19 cellular contexts compared by ENCODE assay signal in genomic region chr10:89082086-89082485, GRCh38.
DNase-seq lines count a peak whose midpoint lies in the region; ATAC-seq, FAIRE-seq and TF ChIP-seq lines count a peak whose summit lies in the region.
"Had no signal": no experiment of that assay in that cellular context is flagged by ENCODE, and none has a peak within 500 bp of the region (broad histone marks: within the 10 kb centered on the region; RNA-seq: fewer than 3 reads in every experiment).

No MANE protein-coding gene starts in this region.

- H3K36me3 ChIP-seq in DND-41 (ENCODE audit: insufficient read depth, low read length) (no peaks in the 10 kb centered on the region), IMR-90 (ENCODE audit: control insufficient read depth, insufficient read depth, low read length) (no peaks in the 10 kb centered on the region), endothelial cell of umbilical vein (ENCODE audit: control insufficient read depth in 2 of 2, extremely low read depth in 1 of 2, insufficient read depth in 2 of 2, low read length in 2 of 2) (no peaks in the 10 kb centered on the region), breast epithelium (no peaks in the 10 kb centered on the region)

- H2AFZ ChIP-seq in DND-41 (ENCODE audit: low read depth, low read length), result no peak overlapping the region
- H2AFZ ChIP-seq in IMR-90 (replicated peaks; ENCODE audit: low read length, poor library complexity), result no peak overlapping the region
- peak overlapping the region; percentile 92 for H2AFZ ChIP-seq in endothelial cell of umbilical vein (ENCODE audit: low read depth, low read length)

- no peak overlapping the region for H4K8ac ChIP-seq in IMR-90 (ENCODE audit: low read depth in 2 of 2, low read length in 2 of 2)

- H3K4me2 ChIP-seq in DND-41 (ENCODE audit: insufficient read depth, low read length) (peak overlapping the region; percentile 23; the same call in 1 of the 2 replicates), IMR-90 (ENCODE audit: low read depth, low read length) (0 out of 2 replicates have a peak overlapping the region, but pooled peaks have one; percentile 31), endothelial cell of umbilical vein (ENCODE audit: insufficient read depth, low read length) (peak overlapping the region; percentile 30)

- no peak overlapping the region for H3K4ac ChIP-seq in IMR-90 (ENCODE audit: low read depth, low read length)

- no peak overlapping the region; the same call in 1 of the 2 replicates for H2BK20ac ChIP-seq in IMR-90 (ENCODE audit: low read depth, low read length)

- H2BK15ac ChIP-seq in IMR-90 (ENCODE audit: low read depth, low read length), result no peak overlapping the region

- no peak overlapping the region for H3K9ac ChIP-seq in DND-41 (ENCODE audit: low read depth, low read length)
- H3K9ac ChIP-seq in IMR-90 (ENCODE audit: low read depth, low read length), result no peak overlapping the region
- no peak overlapping the region for H3K9ac ChIP-seq in endothelial cell of umbilical vein (replicated peaks; ENCODE audit: extremely low read depth, insufficient read depth, low read length)

- TF ChIP-seq RAD21 in IMR-90 (IDR thresholded peaks at IDR 0.05; ENCODE audit: low read length), result no peak

- H2AK9ac ChIP-seq in IMR-90 (replicated peaks; ENCODE audit: low read depth, low read length, poor library complexity), result no peak overlapping the region

- H3K79me1 ChIP-seq in IMR-90 (ENCODE audit: low read depth in 1 of 2, low read length in 2 of 2), result no peaks in the 10 kb centered on the region

- H3K23ac ChIP-seq in IMR-90 (ENCODE audit: low read depth, low read length), result peak overlapping the region; percentile 15; the same call in 1 of the 2 replicates

- intact Hi-C loops in IMR-90 (cut with micrococcal nuclease), result no loop called here
- intact Hi-C loops in endothelial cell of umbilical vein (cut with micrococcal nuclease), result no loop called here
- intact Hi-C loops in breast epithelium (cut with DNase I; ENCODE audit: low total_unique reads), result no loop called here
- intact Hi-C loops in head of caudate nucleus (cut with DNase I), result no loop called here

- no peak for ATAC-seq in DND-41 (ENCODE audit: insufficient read depth, low read depth)
- ATAC-seq in IMR-90 (ENCODE audit: low read depth), result no peak

- DNase-seq in CD1c-positive myeloid dendritic cell (ENCODE audit: extremely low spot score) (peak; percentile 13), DND-41 (no peak), IMR-90 (no peak), endothelial cell of umbilical vein (ENCODE audit: low read depth, low spot score) (peak; percentile 42), breast epithelium (ENCODE audit: low spot score in 2 of 2) (no peak), nucleus accumbens (lab: John Stamatoyannopoulos, UW) (no peak), head of caudate nucleus (no peak), NCI-H2107 (lab: John Stamatoyannopoulos, UW) (no peak)
- DNase-seq: C1 segment of cervical spinal cord; CD4-positive, alpha-beta T cell; CD8-positive, alpha-beta memory T cell; DMS 273 treated with DMSO at 0.1 percent for 48 hours; DMS79; GF-D8; GOT3; H7; HCEC 1CT had no signal

- peak; percentile 47 for FAIRE-seq in endothelial cell of umbilical vein (lab: Jason Lieb, UNC)
- FAIRE-seq: D721Med, GM12892 had no signal

- peak overlapping the region; percentile 52; the same call in 1 of the 2 replicates for H3K18ac ChIP-seq in IMR-90 (ENCODE audit: low read depth, low read length)

- H3K27ac ChIP-seq in DND-41 (ENCODE audit: low read length) (no peak overlapping the region), IMR-90 (ENCODE audit: insufficient read depth, low read length) (no peak overlapping the region), endothelial cell of umbilical vein (ENCODE audit: insufficient read depth, low read depth, low read length) (no peak overlapping the region), breast epithelium (no peak overlapping the region)

- TF ChIP-seq POLR2A in IMR-90 (IDR thresholded peaks at IDR 0.05; ENCODE audit: low read depth, low read length) (no peak), endothelial cell of umbilical vein (IDR thresholded peaks at IDR 0.05; ENCODE audit: low read depth, low read length) (no peak), breast epithelium (IDR thresholded peaks at IDR 0.05) (no peak)

- H3K9me1 ChIP-seq in IMR-90 (ENCODE audit: insufficient read depth, low read length), result no peaks in the 10 kb centered on the region; the same call in 1 of the 2 replicates
- no peaks in the 10 kb centered on the region for H3K9me1 ChIP-seq in endothelial cell of umbilical vein (replicated peaks; ENCODE audit: control insufficient read depth, extremely low read depth, insufficient read depth, low read length)

- H3K4me1 ChIP-seq in DND-41 (ENCODE audit: insufficient read depth, low read length) (peaks cover 56% of the 10 kb centered on the region), IMR-90 (ENCODE audit: control insufficient read depth, insufficient read depth, low read length) (peaks cover 7% of the 10 kb centered on the region), endothelial cell of umbilical vein (ENCODE audit: control insufficient read depth, extremely low read depth, insufficient read depth, low read length) (peaks cover 30% of the 10 kb centered on the region), breast epithelium (no peaks in the 10 kb centered on the region)

- no peak overlapping the region for H3K4me3 ChIP-seq in DND-41 (ENCODE audit: low read depth in 1 of 2, low read length in 2 of 2)
- no peak overlapping the region for H3K4me3 ChIP-seq in IMR-90 (ENCODE audit: insufficient read depth, low read depth, low read length)
- no peak overlapping the region for H3K4me3 ChIP-seq in endothelial cell of umbilical vein (replicated peaks in 1 of 3; ENCODE audit: insufficient read depth in 1 of 3, low read depth in 1 of 3, low read length in 3 of 3)
- no peak overlapping the region for H3K4me3 ChIP-seq in breast epithelium

- H4K20me1 ChIP-seq in DND-41 (ENCODE audit: insufficient read depth, low read length) (no peaks in the 10 kb centered on the region), IMR-90 (ENCODE audit: insufficient read depth, low read length) (no peaks in the 10 kb centered on the region), endothelial cell of umbilical vein (replicated peaks; ENCODE audit: control insufficient read depth, extremely low read depth, insufficient read depth, low read length) (no peaks in the 10 kb centered on the region)

- no peak overlapping the region for H3K56ac ChIP-seq in IMR-90 (ENCODE audit: extremely low read depth, insufficient read depth, low read length)

- in situ Hi-C loops in IMR-90 (cut with MboI; ENCODE audit: low sequenced_read_pairs), result no loop called here

- H3K14ac ChIP-seq in IMR-90 (replicated peaks; ENCODE audit: low read depth, low read length), result no peak overlapping the region

- H3K27me3 ChIP-seq in DND-41 (ENCODE audit: insufficient read depth, low read length, poor library complexity) (no peaks in the 10 kb centered on the region), IMR-90 (ENCODE audit: control insufficient read depth, insufficient read depth, low read length) (no peaks in the 10 kb centered on the region), endothelial cell of umbilical vein (ENCODE audit: control insufficient read depth in 2 of 2, insufficient read depth in 2 of 2, low read length in 2 of 2) (no peaks in the 10 kb centered on the region), breast epithelium (no peaks in the 10 kb centered on the region)

- H4K91ac ChIP-seq in IMR-90 (ENCODE audit: insufficient read depth, low read depth, low read length), result no peak overlapping the region

- H3K79me2 ChIP-seq in DND-41 (ENCODE audit: insufficient read depth, low read length) (no peaks in the 10 kb centered on the region), endothelial cell of umbilical vein (ENCODE audit: control insufficient read depth, insufficient read depth, low read length) (no peaks in the 10 kb centered on the region)

- H2AK5ac ChIP-seq in IMR-90 (ENCODE audit: low read depth, low read length), result no peak overlapping the region

- H2BK5ac ChIP-seq in IMR-90 (ENCODE audit: low read depth, low read length, poor library complexity, severe bottlenecking), result peak overlapping the region; percentile 71

- CTCF ChIA-PET in IMR-90 (lab: Yijun Ruan, JAX) (no interaction called here), endothelial cell of umbilical vein (lab: Charles Lee) (interaction anchor here (0.6 to 2.2 kb wide), 3 partner anchors 12 to 31 kb away, joined by 3 to 7 read pairs (median 3); no protein-coding TSS in a partner anchor)

- no CpG with 5 or more reads among the region's 5 CpGs for WGBS in IMR-90 (ENCODE audit: extremely low coverage in 2 of 2, insufficient read length in 1 of 2), 2 experiments

- BruUV-seq in IMR-90 (replicated peaks; lab: Mats Ljungman, UMichigan) (no TSS peak), endothelial cell of umbilical vein (replicated peaks; lab: Mats Ljungman, UMichigan) (no TSS peak)

- H3K9me3 ChIP-seq in DND-41 (ENCODE audit: insufficient read depth, low read length, severe bottlenecking), result no peaks in the 10 kb centered on the region
- no peaks in the 10 kb centered on the region for H3K9me3 ChIP-seq in IMR-90 (ENCODE audit: control insufficient read depth, insufficient read depth, low read length)
- no peaks in the 10 kb centered on the region for H3K9me3 ChIP-seq in endothelial cell of umbilical vein (replicated peaks; ENCODE audit: control insufficient read depth, insufficient read depth, low read length)
- no peaks in the 10 kb centered on the region for H3K9me3 ChIP-seq in breast epithelium

- no peak overlapping the region for H4K5ac ChIP-seq in IMR-90 (ENCODE audit: low read depth, low read length)

- POLR2A ChIA-PET in IMR-90 (lab: Charles Lee; ENCODE audit: unreplicated experiment) (no interaction called here), endothelial cell of umbilical vein (lab: Charles Lee) (no interaction called here)

- no peak overlapping the region for H2BK120ac ChIP-seq in IMR-90 (ENCODE audit: low read depth, low read length)

- TF ChIP-seq CTCF in DND-41 (IDR thresholded peaks at IDR 0.05; ENCODE audit: borderline replicate concordance, extremely low read depth, low read length, poor library complexity, severe bottlenecking), result no peak
- no peak for TF ChIP-seq CTCF in IMR-90 (conservative IDR thresholded peaks at IDR 0.05; ENCODE audit: low read depth, low read length)
- TF ChIP-seq CTCF in endothelial cell of umbilical vein (IDR thresholded peaks at IDR 0.05; ENCODE audit: extremely low read depth in 1 of 2, insufficient read depth in 1 of 2, low read depth in 1 of 2, low read length in 2 of 2), result no peak
- TF ChIP-seq CTCF in breast epithelium (IDR thresholded peaks at IDR 0.05), result no peak

- dilution Hi-C loops in IMR-90 (cut with HindIII; ENCODE audit: low sequenced_read_pairs, unreplicated experiment) (no loop called here), endothelial cell of umbilical vein (cut with MboI; ENCODE audit: extremely low pct_ligation_motif_present, low sequenced_read_pairs) (no loop called here)

TF ChIP-seq in IMR-90, 13 proteins besides CTCF, POLR2A, EP300 and RAD21 (continues in another document):
- no peak for TF ChIP-seq MAZ (IDR thresholded peaks at IDR 0.05; ENCODE audit: borderline replicate concordance, low read depth, low read length)
- TF ChIP-seq MXI1 (IDR thresholded peaks at IDR 0.05; ENCODE audit: borderline replicate concordance, low read depth, low read length), result no peak

TF ChIP-seq in endothelial cell of umbilical vein, 7 proteins besides CTCF, POLR2A, EP300 and RAD21 (continues in another document):
- TF ChIP-seq MYC (IDR thresholded peaks at IDR 0.05; ENCODE audit: low read depth, low read length) (no peak), EZH2 (IDR thresholded peaks at IDR 0.05; ENCODE audit: borderline replicate concordance, low read depth, low read length, severe bottlenecking) (no peak)

Comparison
In these comparisons a context has a peak if more than half of its experiments do, and no peak if none do; other contexts are left out.
1. DNase-seq: peak in CD1c-positive myeloid dendritic cell (single experiment) and endothelial cell of umbilical vein (single experiment); none in DND-41 (single experiment), IMR-90 (single experiment), breast epithelium (0 of 2), nucleus accumbens (0 of 56), head of caudate nucleus (0 of 42) and NCI-H2107 (single experiment).
2. Peak in every context shown above with its lines, with median percentiles within 50 percentile points of each other: H3K4me2 ChIP-seq.